1 cellular context compared by ENCODE assay signal in the genomic region with DNA sequence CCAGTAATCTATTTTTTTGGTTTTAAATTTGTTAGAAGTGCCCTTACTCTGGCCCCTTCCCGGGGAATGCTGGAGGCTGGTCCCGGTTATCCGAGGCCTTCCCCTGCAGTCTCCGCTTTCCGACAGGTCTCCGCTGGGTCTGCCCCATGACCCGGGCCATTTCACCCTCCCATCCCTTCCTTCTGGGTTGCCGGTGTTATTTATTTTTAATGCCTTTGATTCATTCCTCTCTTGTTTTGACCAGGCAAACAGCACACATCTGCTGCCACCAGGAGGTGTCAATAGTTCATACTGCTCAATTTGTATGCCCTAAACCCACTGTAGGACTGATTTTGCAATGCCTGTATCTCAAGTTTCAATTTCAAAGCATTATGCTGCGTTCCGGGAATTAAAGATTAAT.
TF ChIP-seq lines count a peak whose summit lies in the region.

No MANE protein-coding gene starts in this region.

TF ChIP-seq in GM23338, 12 proteins besides CTCF, POLR2A, EP300 and RAD21 (continued from another document):
- TF ChIP-seq ZNF331 (CRISPR knock-in tag; IDR thresholded peaks at IDR 0.05; ENCODE audit: low read depth) (no peak), ZNF114 (CRISPR knock-in tag; IDR thresholded peaks at IDR 0.05) (no peak), ZNF462 (CRISPR knock-in tag; IDR thresholded peaks at IDR 0.05) (no peak), CREB1 (CRISPR knock-in tag; IDR thresholded peaks at IDR 0.05; ENCODE audit: low read depth) (no peak), STAT1 (IDR thresholded peaks at IDR 0.05; ENCODE audit: unreplicated experiment) (no peak)
